In genomic region chr10:126013489-126014281, GRCh38 we compare ENCODE assay signal across 8 cellular contexts.
DNase-seq lines count a peak whose midpoint lies in the region; ATAC-seq, FAIRE-seq and TF ChIP-seq lines count a peak whose summit lies in the region.

No MANE protein-coding gene starts in this region.

- H3K27ac ChIP-seq in K562 (ENCODE audit: extremely low read depth, low read depth, low read length): no peak overlapping the region

- no peak for TF ChIP-seq EP300 in K562 (IDR thresholded peaks at IDR 0.05; ENCODE audit: low read length)

- in situ Hi-C loops in K562 (cut with MboI): no loop called here

- 0% methylated on average over 6 of the region's 10 CpGs for WGBS in K562 (ENCODE audit: insufficient coverage, low coverage, missing lambda C conversion rate)

- POLR2A ChIA-PET in K562 (lab: Yijun Ruan, JAX): no interaction called here

- H3K79me2 ChIP-seq in K562 (ENCODE audit: control insufficient read depth, insufficient read depth, low read length): no peaks in the 10 kb centered on the region

- TF ChIP-seq CTCF in K562 (IDR thresholded peaks at IDR 0.05 in 2 of 3, conservative IDR thresholded peaks at IDR 0.05 in 1 of 3; ENCODE audit: insufficient read depth in 2 of 3, low read depth in 1 of 3, low read length in 3 of 3): peak in 1 of 3 experiments; percentile 15; a peak in 1 of 6 replicates

- DNase-seq in activated T-cell treated with anti-CD3 and anti-CD28 coated beads for 48 hours (ENCODE audit: low read depth) (peak; percentile 11), K562 (ENCODE audit: extremely low read depth in 1 of 4, low spot score in 3 of 4) (peak; percentile 7 to 27 (median 14)), anterior cingulate cortex (lab: John Stamatoyannopoulos, UW) (no peak), NCI-H1694 (lab: John Stamatoyannopoulos, UW) (no peak), NCI-H2107 treated with DMSO at 0.1 percent for 48 hours (lab: John Stamatoyannopoulos, UW; ENCODE audit: unreplicated experiment) (no peak)
- no peak for DNase-seq in activated T-cell treated with anti-CD3 and anti-CD28 coated beads, Interleukin-2, amount 50 U/mL, for 1 hour

- H4K20me1 ChIP-seq in K562 (replicated peaks; ENCODE audit: control insufficient read depth, insufficient read depth, low read length): no peaks in the 10 kb centered on the region

- no peaks in the 10 kb centered on the region; a peak in 1 of 5 replicates for H3K4me1 ChIP-seq in K562 (replicated peaks in 1 of 2; ENCODE audit: control insufficient read depth in 2 of 2, insufficient read depth in 2 of 2, low read length in 2 of 2)
- peaks cover 26% of the 10 kb centered on the region for H3K4me1 ChIP-seq in skeletal muscle satellite cell (ENCODE audit: control insufficient read depth, insufficient read depth, low read length)

- H3K4me2 ChIP-seq in K562 (ENCODE audit: insufficient read depth, low read length) (no peak overlapping the region), skeletal muscle satellite cell (ENCODE audit: low read length) (peak overlapping the region; percentile 57)

- H3K4me3 ChIP-seq in K562 (no peak overlapping the region), skeletal muscle satellite cell (ENCODE audit: low read length) (peak overlapping the region; percentile 16)

- no peaks in the 10 kb centered on the region for H3K9me1 ChIP-seq in K562 (ENCODE audit: control insufficient read depth, insufficient read depth, low read length)

- intact Hi-C loops in K562 (cut with micrococcal nuclease): no loop called here

- FAIRE-seq in K562 (lab: Jason Lieb, UNC): no peak

- H2AFZ ChIP-seq in K562 (ENCODE audit: low read depth, low read length): no peak overlapping the region

- TF ChIP-seq RAD21 in K562 (CRISPR knock-in tag; conservative IDR thresholded peaks at IDR 0.05 in 1 of 2, IDR thresholded peaks at IDR 0.05 in 1 of 2): no peak

- peak; percentile 60 for ATAC-seq in HG03280 (IDR thresholded peaks at IDR 0.05; ENCODE audit: unreplicated experiment)
- ATAC-seq in K562: no peak

- CTCF ChIA-PET in K562 (lab: Yijun Ruan, JAX; ENCODE audit: low intra/inter-chr PET ratio): no interaction called here

- H3K36me3 ChIP-seq in K562 (ENCODE audit: control insufficient read depth, insufficient read depth, low read length) (no peaks in the 10 kb centered on the region), skeletal muscle satellite cell (ENCODE audit: insufficient read depth, low read length) (peaks cover 16% of the 10 kb centered on the region)

- BruUV-seq in K562 (replicated peaks; lab: Mats Ljungman, UMichigan): no TSS peak

- H3K27me3 ChIP-seq in K562 (ENCODE audit: control insufficient read depth in 2 of 2, insufficient read depth in 2 of 2, low read length in 2 of 2) (no peaks in the 10 kb centered on the region; a peak in 1 of 5 replicates), skeletal muscle satellite cell (ENCODE audit: control insufficient read depth, insufficient read depth, low read length) (no peaks in the 10 kb centered on the region)

- H3K9me3 ChIP-seq in K562 (replicated peaks; ENCODE audit: control insufficient read depth, insufficient read depth, low read depth, low read length) (no peaks in the 10 kb centered on the region), skeletal muscle satellite cell (replicated peaks; ENCODE audit: low read length) (no peaks in the 10 kb centered on the region)

- no peak for TF ChIP-seq POLR2A in K562 (conservative IDR thresholded peaks at IDR 0.05)

- H3K9ac ChIP-seq in K562 (ENCODE audit: insufficient read depth in 1 of 2, low read depth in 2 of 2, low read length in 2 of 2) (no peak overlapping the region), skeletal muscle satellite cell (ENCODE audit: low read depth, low read length) (no peak overlapping the region)

TF ChIP-seq in K562, 482 proteins besides CTCF, POLR2A, EP300 and RAD21 (continues in another document):
- TF ChIP-seq, protein P1, sequence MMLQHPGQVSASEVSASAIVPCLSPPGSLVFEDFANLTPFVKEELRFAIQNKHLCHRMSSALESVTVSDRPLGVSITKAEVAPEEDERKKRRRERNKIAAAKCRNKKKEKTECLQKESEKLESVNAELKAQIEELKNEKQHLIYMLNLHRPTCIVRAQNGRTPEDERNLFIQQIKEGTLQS (IDR thresholded peaks at IDR 0.05): peak; percentile 40; the same call in 1 of the 2 replicates
- TF ChIP-seq, protein P1 (CRISPR knock-in tag; conservative IDR thresholded peaks at IDR 0.05): no peak
- TF ChIP-seq POLR2G (IDR thresholded peaks at IDR 0.05; ENCODE audit: low read depth, low read length) (no peak), RAD51 (IDR thresholded peaks at IDR 0.05; ENCODE audit: borderline replicate concordance, low read depth) (no peak), ZBTB7A (IDR thresholded peaks at IDR 0.05; ENCODE audit: borderline replicate concordance, control insufficient read depth, low read depth, low read length) (no peak), HDAC1 (IDR thresholded peaks at IDR 0.05) (peak in 1 of 2 experiments; percentile 68; a peak in 2 of 4 replicates), ZNF24 (IDR thresholded peaks at IDR 0.05) (peak; percentile 35; the same call in 1 of the 2 replicates), FOXA1 (IDR thresholded peaks at IDR 0.05; ENCODE audit: borderline replicate concordance) (peak; percentile 67), HCFC1 (IDR thresholded peaks at IDR 0.05; ENCODE audit: low read depth, low read length) (no peak), ZNF408 (CRISPR knock-in tag; IDR thresholded peaks at IDR 0.05; ENCODE audit: low read depth) (no peak), ZNF589 (CRISPR knock-in tag; IDR thresholded peaks at IDR 0.05; ENCODE audit: low read depth) (0 out of 2 replicates have a peak, but pooled peaks have one; percentile 39), TEAD4 (IDR thresholded peaks at IDR 0.05; ENCODE audit: low read length) (peak; percentile 66), TEAD4 (CRISPR knock-in tag; IDR thresholded peaks at IDR 0.05; ENCODE audit: borderline replicate concordance) (no peak), MCM5 (IDR thresholded peaks at IDR 0.05; ENCODE audit: low read depth) (no peak), ZNF561 (CRISPR knock-in tag; conservative IDR thresholded peaks at IDR 0.05) (no peak), FOXA3 (CRISPR knock-in tag; conservative IDR thresholded peaks at IDR 0.05 in 1 of 2, IDR thresholded peaks at IDR 0.05 in 1 of 2) (peak; percentile 87 to 88; a peak in 3 of 4 replicates), SREBF2 (CRISPR knock-in tag; IDR thresholded peaks at IDR 0.05) (no peak), HNRNPH1 (optimal IDR thresholded peaks at IDR 0.05; ENCODE audit: low read depth, low read length) (no peak), PTTG1 (tag; IDR thresholded peaks at IDR 0.05; ENCODE audit: low read depth) (no peak), NFIC (IDR thresholded peaks at IDR 0.05) (peak; percentile 21; the same call in 1 of the 2 replicates), TBL1XR1 (IDR thresholded peaks at IDR 0.05; ENCODE audit: low read length in 2 of 2) (peak in 1 of 2 experiments; percentile 29; a peak in 1 of 4 replicates), TAL1 (IDR thresholded peaks at IDR 0.05) (peak; percentile 66), BDP1 (IDR thresholded peaks at IDR 0.05; ENCODE audit: insufficient read depth, insufficient read length) (no peak), ZNF512 (tag; IDR thresholded peaks at IDR 0.05) (no peak), ZNF174 (CRISPR knock-in tag; IDR thresholded peaks at IDR 0.05) (no peak)
- TF ChIP-seq, protein P2, sequence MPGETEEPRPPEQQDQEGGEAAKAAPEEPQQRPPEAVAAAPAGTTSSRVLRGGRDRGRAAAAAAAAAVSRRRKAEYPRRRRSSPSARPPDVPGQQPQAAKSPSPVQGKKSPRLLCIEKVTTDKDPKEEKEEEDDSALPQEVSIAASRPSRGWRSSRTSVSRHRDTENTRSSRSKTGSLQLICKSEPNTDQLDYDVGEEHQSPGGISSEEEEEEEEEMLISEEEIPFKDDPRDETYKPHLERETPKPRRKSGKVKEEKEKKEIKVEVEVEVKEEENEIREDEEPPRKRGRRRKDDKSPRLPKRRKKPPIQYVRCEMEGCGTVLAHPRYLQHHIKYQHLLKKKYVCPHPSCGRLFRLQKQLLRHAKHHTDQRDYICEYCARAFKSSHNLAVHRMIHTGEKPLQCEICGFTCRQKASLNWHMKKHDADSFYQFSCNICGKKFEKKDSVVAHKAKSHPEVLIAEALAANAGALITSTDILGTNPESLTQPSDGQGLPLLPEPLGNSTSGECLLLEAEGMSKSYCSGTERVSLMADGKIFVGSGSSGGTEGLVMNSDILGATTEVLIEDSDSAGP (CRISPR knock-in tag; IDR thresholded peaks at IDR 0.05): no peak
- TF ChIP-seq, protein P3, sequence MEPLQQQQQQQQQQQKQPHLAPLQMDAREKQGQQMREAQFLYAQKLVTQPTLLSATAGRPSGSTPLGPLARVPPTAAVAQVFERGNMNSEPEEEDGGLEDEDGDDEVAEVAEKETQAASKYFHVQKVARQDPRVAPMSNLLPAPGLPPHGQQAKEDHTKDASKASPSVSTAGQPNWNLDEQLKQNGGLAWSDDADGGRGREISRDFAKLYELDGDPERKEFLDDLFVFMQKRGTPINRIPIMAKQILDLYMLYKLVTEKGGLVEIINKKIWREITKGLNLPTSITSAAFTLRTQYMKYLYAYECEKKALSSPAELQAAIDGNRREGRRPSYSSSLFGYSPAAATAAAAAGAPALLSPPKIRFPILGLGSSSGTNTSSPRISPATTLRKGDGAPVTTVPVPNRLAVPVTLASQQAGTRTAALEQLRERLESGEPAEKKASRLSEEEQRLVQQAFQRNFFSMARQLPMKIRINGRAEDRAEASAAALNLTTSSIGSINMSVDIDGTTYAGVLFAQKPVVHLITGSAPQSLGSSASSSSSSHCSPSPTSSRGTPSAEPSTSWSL (CRISPR knock-in tag; IDR thresholded peaks at IDR 0.05; ENCODE audit: borderline replicate concordance): no peak

Comparison
In these comparisons a context has a peak if more than half of its experiments do, and no peak if none do; other contexts are left out.
1. DNase-seq: peak in activated T-cell treated with anti-CD3 and anti-CD28 coated beads for 48 hours (single experiment) and K562 (4 of 4); none in activated T-cell treated with anti-CD3 and anti-CD28 coated beads, Interleukin-2, amount 50 U/mL, for 1 hour (single experiment), anterior cingulate cortex (0 of 58), NCI-H1694 (single experiment) and NCI-H2107 treated with DMSO at 0.1 percent for 48 hours (single experiment).